1 cellular context compared by ENCODE assay signal in the genomic region with DNA sequence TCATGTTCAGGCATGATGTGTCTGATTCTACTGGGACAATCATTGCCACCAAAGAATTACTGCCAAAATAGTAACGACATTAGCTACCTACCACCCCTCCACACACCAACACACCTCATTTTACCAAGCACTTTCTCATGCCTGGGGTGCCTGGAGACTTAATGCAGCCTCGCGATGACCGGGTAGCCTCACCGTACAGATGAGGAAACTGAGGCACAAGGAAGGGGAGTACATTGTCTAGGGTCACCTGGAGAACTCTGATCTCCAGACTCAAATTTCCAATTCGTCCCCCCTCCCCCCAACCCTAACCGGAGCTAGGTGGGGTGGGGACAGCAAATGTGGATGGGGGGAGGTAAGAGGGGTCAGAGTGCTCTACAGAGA.
A peak's percentile ranks its signal among the peaks of the same experiment; 100 is the strongest.
TF ChIP-seq lines count a peak whose summit lies in the region.

No MANE protein-coding gene starts in this region.

TF ChIP-seq in HEK293, 187 proteins besides CTCF, POLR2A, EP300 and RAD21 (continued from another document):
- TF ChIP-seq, protein P1, sequence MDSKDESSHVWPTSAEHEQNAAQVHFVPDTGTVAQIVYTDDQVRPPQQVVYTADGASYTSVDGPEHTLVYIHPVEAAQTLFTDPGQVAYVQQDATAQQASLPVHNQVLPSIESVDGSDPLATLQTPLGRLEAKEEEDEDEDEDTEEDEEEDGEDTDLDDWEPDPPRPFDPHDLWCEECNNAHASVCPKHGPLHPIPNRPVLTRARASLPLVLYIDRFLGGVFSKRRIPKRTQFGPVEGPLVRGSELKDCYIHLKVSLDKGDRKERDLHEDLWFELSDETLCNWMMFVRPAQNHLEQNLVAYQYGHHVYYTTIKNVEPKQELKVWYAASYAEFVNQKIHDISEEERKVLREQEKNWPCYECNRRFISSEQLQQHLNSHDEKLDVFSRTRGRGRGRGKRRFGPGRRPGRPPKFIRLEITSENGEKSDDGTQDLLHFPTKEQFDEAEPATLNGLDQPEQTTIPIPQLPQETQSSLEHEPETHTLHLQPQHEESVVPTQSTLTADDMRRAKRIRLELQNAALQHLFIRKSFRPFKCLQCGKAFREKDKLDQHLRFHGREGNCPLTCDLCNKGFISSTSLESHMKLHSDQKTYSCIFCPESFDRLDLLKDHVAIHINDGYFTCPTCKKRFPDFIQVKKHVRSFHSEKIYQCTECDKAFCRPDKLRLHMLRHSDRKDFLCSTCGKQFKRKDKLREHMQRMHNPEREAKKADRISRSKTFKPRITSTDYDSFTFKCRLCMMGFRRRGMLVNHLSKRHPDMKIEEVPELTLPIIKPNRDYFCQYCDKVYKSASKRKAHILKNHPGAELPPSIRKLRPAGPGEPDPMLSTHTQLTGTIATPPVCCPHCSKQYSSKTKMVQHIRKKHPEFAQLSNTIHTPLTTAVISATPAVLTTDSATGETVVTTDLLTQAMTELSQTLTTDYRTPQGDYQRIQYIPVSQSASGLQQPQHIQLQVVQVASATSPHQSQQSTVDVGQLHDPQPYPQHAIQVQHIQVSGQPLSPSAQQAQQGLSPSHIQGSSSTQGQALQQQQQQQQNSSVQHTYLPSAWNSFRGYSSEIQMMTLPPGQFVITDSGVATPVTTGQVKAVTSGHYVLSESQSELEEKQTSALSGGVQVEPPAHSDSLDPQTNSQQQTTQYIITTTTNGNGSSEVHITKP (tag by site-specific recombination; IDR thresholded peaks at IDR 0.05) = peak; percentile 28; the same call in 1 of the 2 replicates
- TF ChIP-seq ZNF707 (tag by site-specific recombination; IDR thresholded peaks at IDR 0.05) = no peak
- peak; percentile 33; the same call in 1 of the 2 replicates for TF ChIP-seq ZBTB17 (tag by site-specific recombination; IDR thresholded peaks at IDR 0.05)
- no peak for TF ChIP-seq ZFP37 (tag by site-specific recombination; IDR thresholded peaks at IDR 0.05)
- TF ChIP-seq YY2 (tag by site-specific recombination; IDR thresholded peaks at IDR 0.05) = no peak
- no peak for TF ChIP-seq ZNF660 (tag by site-specific recombination; IDR thresholded peaks at IDR 0.05)
- no peak for TF ChIP-seq ZNF473 (tag by site-specific recombination; IDR thresholded peaks at IDR 0.05)
- TF ChIP-seq ZNF394 (tag by site-specific recombination; IDR thresholded peaks at IDR 0.05; ENCODE audit: borderline replicate concordance) = no peak
